Comparison of ENCODE assay signal across 9 cellular contexts in the genomic region with DNA sequence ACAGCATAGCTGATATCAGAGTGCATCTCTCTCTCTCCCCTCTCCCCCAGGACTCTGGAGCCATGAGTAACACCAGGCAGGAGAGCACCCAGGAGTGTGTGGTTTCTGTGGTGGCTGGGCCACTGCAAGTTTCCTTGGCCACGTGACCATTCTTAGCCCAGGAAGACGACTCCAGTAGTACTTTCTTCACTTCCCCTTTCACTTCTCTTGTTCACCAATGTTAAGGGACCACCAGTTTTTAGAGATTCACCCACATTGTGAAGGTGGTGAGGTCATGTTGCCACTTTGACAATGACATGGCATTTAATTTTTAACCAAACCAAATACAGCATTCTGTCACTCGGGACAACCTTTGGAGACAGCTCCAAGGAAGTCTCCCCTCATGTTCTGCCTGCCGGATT. TPM values are rescaled to one million over a fixed set of nuclear protein-coding genes. Genes with fewer than 3 reads are reported as not detected.
DNase-seq lines count a peak whose midpoint lies in the region; ATAC-seq, FAIRE-seq and TF ChIP-seq lines count a peak whose summit lies in the region.
"Had no signal": no experiment of that assay in that cellular context is flagged by ENCODE, and none has a peak within 500 bp of the region (broad histone marks: within the 10 kb centered on the region; RNA-seq: fewer than 3 reads in every experiment).

No MANE protein-coding gene starts in this region.

- no peak for FAIRE-seq in GM12891 (lab: Jason Lieb, UNC)
- FAIRE-seq: bronchial epithelial cell had no signal

- H3K27me3 Mint-ChIP-seq in glutamatergic neuron (ENCODE audit: unreplicated experiment) (no peaks in the 10 kb centered on the region), chondrocyte (ENCODE audit: low read depth) (no peaks in the 10 kb centered on the region)

- no peaks in the 10 kb centered on the region for H3K9me3 Mint-ChIP-seq in glutamatergic neuron (ENCODE audit: unreplicated experiment)
- no peaks in the 10 kb centered on the region for H3K9me3 Mint-ChIP-seq in chondrocyte (ENCODE audit: low read depth)

- ATAC-seq in GM21526 (IDR thresholded peaks at IDR 0.05; ENCODE audit: low FRiP score, unreplicated experiment): peak; percentile 89

- H3K4me3 Mint-ChIP-seq in glutamatergic neuron (ENCODE audit: unreplicated experiment) (no peak overlapping the region), chondrocyte (ENCODE audit: unreplicated experiment) (no peak overlapping the region)

- no peak overlapping the region for H3K27ac Mint-ChIP-seq in glutamatergic neuron (ENCODE audit: unreplicated experiment)
- no peak overlapping the region for H3K27ac Mint-ChIP-seq in chondrocyte (ENCODE audit: unreplicated experiment)

- TF ChIP-seq POLR2A in GM12891 (IDR thresholded peaks at IDR 0.05; ENCODE audit: low read depth, low read length): no peak

- no peaks in the 10 kb centered on the region for H3K4me1 Mint-ChIP-seq in glutamatergic neuron (ENCODE audit: low read depth, unreplicated experiment)
- peaks cover 15% of the 10 kb centered on the region for H3K4me1 Mint-ChIP-seq in chondrocyte (ENCODE audit: low read depth)

- TF ChIP-seq CTCF in glutamatergic neuron (IDR thresholded peaks at IDR 0.05; ENCODE audit: partially characterized antibody, unreplicated experiment) (no peak), chondrocyte (IDR thresholded peaks at IDR 0.05) (no peak)

- peak; percentile 19 for DNase-seq in GM12891 (ENCODE audit: insufficient read length, low spot score)
- peak; percentile 67 for DNase-seq in HT1080 (ENCODE audit: low read depth)
- DNase-seq in fibroblast of peridontal ligament (ENCODE audit: extremely low read depth): peak; percentile 3
- no peak for DNase-seq in glutamatergic neuron
- DNase-seq in NCI-H1092 (lab: John Stamatoyannopoulos, UW): no peak
- DNase-seq in chondrocyte (ENCODE audit: low spot score): no peak
- DNase-seq in NCI-H128 (lab: John Stamatoyannopoulos, UW; ENCODE audit: unreplicated experiment): no peak

- H3K36me3 Mint-ChIP-seq in glutamatergic neuron (ENCODE audit: unreplicated experiment) (no peaks in the 10 kb centered on the region), chondrocyte (ENCODE audit: low read depth) (no peaks in the 10 kb centered on the region)

TF ChIP-seq in GM12891, 5 proteins besides CTCF, POLR2A, EP300 and RAD21:
- TF ChIP-seq SPI1 (IDR thresholded peaks at IDR 0.05; ENCODE audit: low read depth, low read length) (peak; percentile 92), POLR2AphosphoS5 (IDR thresholded peaks at IDR 0.05; ENCODE audit: low read depth, low read length) (no peak)
TF ChIP-seq in GM12891: peak in this region for 1.

RNA-seq across cellular contexts. Expression of gene DAPK1, which starts 17.9 kb away (rescaled TPM):
- 4.9 TPM for polyA plus RNA-seq in GM12891 (2012; ENCODE audit: low read depth, missing spikeins)
- 0.03 and 0.10 TPM in 2 replicates for total RNA-seq in HT1080 (2014; rRNA removed; shearing (Covaris generic))
- 0.78 and 1.1 TPM in 2 replicates for polyA plus RNA-seq in HT1080 (2015; cell fraction: cytosol; rRNA removed)
- 1.6 and 3.7 TPM in 2 replicates for polyA plus RNA-seq in HT1080 (2015; cell fraction: nucleus; rRNA removed)
- total RNA-seq in glutamatergic neuron (ENCODE audit: unreplicated experiment): 384 TPM
- total RNA-seq in chondrocyte: 87.9 to 104 TPM (median 102 TPM) in 3 replicates

Comparison
In these comparisons a context has a peak if more than half of its experiments do, and no peak if none do; other contexts are left out.
1. DNase-seq: peak in GM12891 (single experiment), HT1080 (single experiment) and fibroblast of peridontal ligament (single experiment); none in glutamatergic neuron (single experiment), NCI-H1092 (single experiment), chondrocyte (single experiment) and NCI-H128 (single experiment).
2. RNA of gene DAPK1, which starts 17.9 kb away (total RNA-seq): 384 TPM in glutamatergic neuron (single experiment) and 87.9 to 104 TPM in chondrocyte; 0.03 to 0.10 TPM in HT1080; every median in the first group is over 10 times any median in the second.